11 cellular contexts compared by ENCODE assay signal in genomic region chr2:85162746-85163301, GRCh38. TPM values are rescaled to one million over a fixed set of nuclear protein-coding genes. Genes with fewer than 3 reads are reported as not detected.
DNase-seq lines count a peak whose midpoint lies in the region; ATAC-seq and TF ChIP-seq lines count a peak whose summit lies in the region.
"Had no signal": no experiment of that assay in that cellular context is flagged by ENCODE, and none has a peak within 500 bp of the region (broad histone marks: within the 10 kb centered on the region; RNA-seq: fewer than 3 reads in every experiment).

No MANE protein-coding gene starts in this region.

- H3K4me3 ChIP-seq in ascending aorta: peak overlapping the region in 1 of 2 donors; percentile 29
- H3K4me3 ChIP-seq in heart left ventricle: peak overlapping the region in 2 of 12 donors; percentile 4 to 13
- no peak overlapping the region for H3K4me3 ChIP-seq in mammary epithelial cell (replicated peaks in 1 of 3; ENCODE audit: insufficient read depth in 1 of 3, low read depth in 2 of 3, low read length in 3 of 3)

- H3K27me3 ChIP-seq in ascending aorta (no peaks in the 10 kb centered on the region), heart left ventricle (no peaks in the 10 kb centered on the region), mammary epithelial cell (ENCODE audit: insufficient read depth, low read length) (no peaks in the 10 kb centered on the region)

- H3K9me3 ChIP-seq in ascending aorta (no peaks in the 10 kb centered on the region), heart left ventricle (no peaks in the 10 kb centered on the region), mammary epithelial cell (replicated peaks; ENCODE audit: insufficient read depth, low read length) (no peaks in the 10 kb centered on the region)

- H3K27ac ChIP-seq in ascending aorta (peak overlapping the region; percentile 27 to 41), heart left ventricle (peak overlapping the region in 3 of 12 donors; percentile 7 to 24 (median 18)), mammary epithelial cell (ENCODE audit: insufficient read depth, low read depth, low read length) (no peak overlapping the region)

- peak; percentile 13 for DNase-seq in EL
- DNase-seq in ascending aorta (ENCODE audit: low spot score in 2 of 2): no peak
- DNase-seq in heart left ventricle: peak in 3 of 5 donors; percentile 37 to 51 (median 37)
- no peak for DNase-seq in sciatic nerve (ENCODE audit: low spot score)
- DNase-seq in activated T-cell treated with anti-CD3 and anti-CD28 coated beads, Interleukin-2, amount 50 U/mL, for 1 hour: no peak
- DNase-seq in DMS114 treated with DMSO at 0.1 percent for 48 hours (lab: John Stamatoyannopoulos, UW; ENCODE audit: unreplicated experiment): no peak
- DNase-seq in activated CD4-positive, alpha-beta T cell treated with anti-CD3 and anti-CD28 coated beads, Interleukin-2, amount 50 U/mL, for 1 hour: no peak
- DNase-seq in mammary epithelial cell: no peak
- DNase-seq: NCI-H1048, NCI-H526 had no signal

- H3K4me2 ChIP-seq in mammary epithelial cell (ENCODE audit: insufficient read depth, low read depth, low read length): no peak overlapping the region

- ATAC-seq in heart left ventricle: peak; percentile 11 to 67 (median 64)
- ATAC-seq in sciatic nerve: peak; percentile 91
- ATAC-seq: activated CD4-positive, CD25-positive, alpha-beta regulatory T cell treated with anti-CD3 and anti-CD28 coated beads, Interleukin-2, amount 50 U/mL, for 24 hours had no signal

- CTCF ChIA-PET in mammary epithelial cell (lab: Charles Lee; ENCODE audit: low non-redundant PET): no interaction called here

- 54 to 70% (median 62%) methylated on average over 8 of the region's 8 CpGs for WGBS in heart left ventricle, 4 donors
- WGBS in mammary epithelial cell (ENCODE audit: low coverage, missing lambda C conversion rate): 92% methylated on average over 8 of the region's 8 CpGs

- H3K79me2 ChIP-seq in mammary epithelial cell (ENCODE audit: insufficient read depth, low read length): peaks cover 87% of the 10 kb centered on the region

- H4K20me1 ChIP-seq in mammary epithelial cell (ENCODE audit: insufficient read depth, low read length): no peaks in the 10 kb centered on the region

- in situ Hi-C loops in mammary epithelial cell (cut with MboI; ENCODE audit: low sequenced_read_pairs in 2 of 2): no loop called here

- TF ChIP-seq CTCF in ascending aorta (IDR thresholded peaks at IDR 0.05): no peak
- TF ChIP-seq CTCF in heart left ventricle (IDR thresholded peaks at IDR 0.05): no peak
- TF ChIP-seq CTCF in mammary epithelial cell (conservative IDR thresholded peaks at IDR 0.05 in 1 of 2, IDR thresholded peaks at IDR 0.05 in 1 of 2; ENCODE audit: extremely low read depth in 1 of 2, insufficient read depth in 1 of 2, low read depth in 1 of 2, low read length in 2 of 2): no peak

- no peaks in the 10 kb centered on the region for H3K36me3 ChIP-seq in ascending aorta
- H3K36me3 ChIP-seq in heart left ventricle: no peaks in the 10 kb centered on the region
- no peaks in the 10 kb centered on the region for H3K36me3 ChIP-seq in mammary epithelial cell (ENCODE audit: insufficient read depth, low read length)

- TF ChIP-seq POLR2A in heart left ventricle (IDR thresholded peaks at IDR 0.05): no peak

- intact Hi-C loops in ascending aorta (cut with DNase I): no loop called here
- intact Hi-C loops in heart left ventricle (cut with DNase I): no loop called here
- intact Hi-C loops in sciatic nerve (cut with DNase I): no loop called here
- intact Hi-C loops in mammary epithelial cell (cut with micrococcal nuclease): no loop called here

- dilution Hi-C loops in mammary epithelial cell (cut with HindIII; ENCODE audit: low sequenced_read_pairs): no loop called here

- no peak overlapping the region for H2AFZ ChIP-seq in mammary epithelial cell (ENCODE audit: low read depth, low read length)

- H3K4me1 ChIP-seq in ascending aorta (peaks cover 6 to 47% of the 10 kb centered on the region in 2 donors), heart left ventricle (peaks cover 0 to 76% (median 46%) of the 10 kb centered on the region in 12 donors), mammary epithelial cell (ENCODE audit: insufficient read depth, low read length) (peaks cover 11% of the 10 kb centered on the region)

- BruUV-seq in mammary epithelial cell (replicated peaks; lab: Mats Ljungman, UMichigan): no TSS peak

- H3K9ac ChIP-seq in mammary epithelial cell (ENCODE audit: insufficient read depth, low read length): no peak overlapping the region

RNA-seq across cellular contexts. Expression of gene TCF7L1, which starts 29.6 kb away (rescaled TPM):
- total RNA-seq in ascending aorta: 10.3 TPM
- total RNA-seq in heart left ventricle: 1 to 10 TPM; 1.9 to 9.8 (median 6.4) TPM
- 1 to 10 TPM; 3.9 to 6.1 TPM for polyA plus RNA-seq in heart left ventricle
- total RNA-seq in sciatic nerve: 26.9 TPM
- 10 to 100 TPM in 1 of 2 donors, 1 to 10 TPM in 1; 6.3 to 26.4 TPM for total RNA-seq in mammary epithelial cell
- polyA plus RNA-seq in mammary epithelial cell: 3.1 TPM
- polyA minus RNA-seq in mammary epithelial cell: 7.4 TPM

Comparison
In these comparisons a context has a peak if more than half of its experiments do, and no peak if none do; other contexts are left out.
1. DNase-seq: peak in EL (single experiment) and heart left ventricle (3 of 5); none in ascending aorta (0 of 2), sciatic nerve (single experiment), activated T-cell treated with anti-CD3 and anti-CD28 coated beads, Interleukin-2, amount 50 U/mL, for 1 hour (single experiment), DMS114 treated with DMSO at 0.1 percent for 48 hours (single experiment), activated CD4-positive, alpha-beta T cell treated with anti-CD3 and anti-CD28 coated beads, Interleukin-2, amount 50 U/mL, for 1 hour (single experiment) and mammary epithelial cell (single experiment).